Comparison of ENCODE assay signal across 8 cellular contexts in the genomic region with DNA sequence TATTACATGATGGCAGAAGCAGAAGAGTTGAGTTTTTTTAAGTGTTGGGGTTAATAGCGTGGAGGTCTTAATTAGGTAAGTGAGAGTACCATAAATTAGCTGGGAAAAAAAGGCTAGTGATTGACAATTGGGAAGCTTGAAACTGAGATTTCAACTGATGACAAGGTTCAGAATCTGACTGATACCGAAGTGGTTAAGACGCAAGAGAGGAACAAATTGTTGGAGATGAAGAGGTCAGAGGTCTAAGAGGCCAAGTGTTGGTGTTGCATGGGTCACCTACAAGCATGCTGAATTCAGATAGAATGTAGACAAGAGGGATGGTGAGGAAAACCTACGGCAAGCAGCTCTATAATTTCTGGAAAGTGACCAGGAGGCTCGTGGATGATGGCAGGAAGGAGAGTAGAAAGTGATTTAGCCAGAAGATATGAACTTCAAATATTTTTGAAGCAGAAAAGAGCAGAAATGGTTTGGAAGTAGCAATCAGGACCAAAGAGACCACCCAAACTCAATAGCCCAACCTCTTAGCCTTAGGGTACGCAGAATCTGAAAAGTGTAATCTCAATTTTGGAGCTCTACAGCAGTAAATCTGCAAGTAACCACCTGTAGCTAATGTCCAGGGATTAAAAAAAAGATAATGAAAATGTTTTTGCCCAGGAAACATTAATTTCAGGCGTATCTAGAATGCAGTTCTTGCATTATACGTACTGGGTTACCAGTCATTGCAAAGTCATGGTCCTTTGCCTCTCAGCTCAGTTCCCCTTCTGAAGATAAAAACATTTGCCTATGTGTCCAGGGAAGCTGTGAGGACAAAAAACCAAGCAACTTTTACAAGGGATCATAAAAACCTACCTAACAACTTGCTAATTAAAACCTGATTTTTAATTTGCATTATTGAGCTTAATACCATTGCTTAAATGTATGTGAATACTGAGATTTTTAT. TPM values are rescaled to one million over a fixed set of nuclear protein-coding genes. Genes with fewer than 3 reads are reported as not detected.
DNase-seq lines count a peak whose midpoint lies in the region; ATAC-seq and TF ChIP-seq lines count a peak whose summit lies in the region.

No MANE protein-coding gene starts in this region.

- no peaks in the 10 kb centered on the region for H3K27me3 Mint-ChIP-seq in activated naive CD4-positive, alpha-beta T cell treated with anti-CD3 and anti-CD28 coated beads, Interleukin-2, amount 50 U/mL, for 24 hours
- H3K27me3 Mint-ChIP-seq in T-helper 17 cell = no peaks in the 10 kb centered on the region
- no peaks in the 10 kb centered on the region for H3K27me3 Mint-ChIP-seq in type B pancreatic cell

- no peaks in the 10 kb centered on the region for H3K27me3 ChIP-seq in iPS-18a (ENCODE audit: control insufficient read depth, insufficient read depth, low read length)

- H3K27ac Mint-ChIP-seq in activated naive CD4-positive, alpha-beta T cell treated with anti-CD3 and anti-CD28 coated beads, Interleukin-2, amount 50 U/mL, for 24 hours = peak overlapping the region; percentile 85
- H3K27ac Mint-ChIP-seq in T-helper 17 cell = peak overlapping the region; percentile 96
- H3K27ac Mint-ChIP-seq in type B pancreatic cell = peak overlapping the region; percentile 98

- no peaks in the 10 kb centered on the region for H3K9me3 Mint-ChIP-seq in activated naive CD4-positive, alpha-beta T cell treated with anti-CD3 and anti-CD28 coated beads, Interleukin-2, amount 50 U/mL, for 24 hours
- no peaks in the 10 kb centered on the region for H3K9me3 Mint-ChIP-seq in type B pancreatic cell

- H3K9me3 ChIP-seq in T-helper 17 cell (ENCODE audit: control insufficient read depth, low read length, poor library complexity, severe bottlenecking) (no peaks in the 10 kb centered on the region), iPS-18a (ENCODE audit: control insufficient read depth, low read depth, low read length) (no peaks in the 10 kb centered on the region)

- peak overlapping the region; percentile 99 for H3K27ac ChIP-seq in iPS-18a (ENCODE audit: low read length)
- no peak overlapping the region for H3K27ac ChIP-seq in substantia nigra (ENCODE audit: low read depth, low read length, poor library complexity, severe bottlenecking)

- H3K4me3 ChIP-seq in iPS-18a (ENCODE audit: low read length) = peak overlapping the region; percentile 94

- no peak for DNase-seq in activated naive CD4-positive, alpha-beta T cell treated with Interleukin-2 at 50 U/mL for 16 hours
- DNase-seq in T-helper 17 cell (no peak), type B pancreatic cell (ENCODE audit: extremely low spot score, unreplicated experiment) (no peak), GM19238 (ENCODE audit: insufficient read length, low spot score) (no peak), substantia nigra (lab: John Stamatoyannopoulos, UW) (no peak), AG20443 (ENCODE audit: low spot score) (no peak)

- H3K36me3 ChIP-seq in iPS-18a (ENCODE audit: control insufficient read depth, low read depth, low read length) = peaks cover 6% of the 10 kb centered on the region

- peaks cover 19% of the 10 kb centered on the region for H3K4me1 ChIP-seq in iPS-18a (ENCODE audit: control insufficient read depth, low read depth, low read length)

- peaks cover 2% of the 10 kb centered on the region for H3K36me3 Mint-ChIP-seq in activated naive CD4-positive, alpha-beta T cell treated with anti-CD3 and anti-CD28 coated beads, Interleukin-2, amount 50 U/mL, for 24 hours
- H3K36me3 Mint-ChIP-seq in T-helper 17 cell (ENCODE audit: low read depth) = peaks cover 7% of the 10 kb centered on the region
- peaks cover 4% of the 10 kb centered on the region for H3K36me3 Mint-ChIP-seq in type B pancreatic cell

- TF ChIP-seq CTCF in type B pancreatic cell (conservative IDR thresholded peaks at IDR 0.05) = no peak

- peaks cover 24% of the 10 kb centered on the region for H3K4me1 Mint-ChIP-seq in activated naive CD4-positive, alpha-beta T cell treated with anti-CD3 and anti-CD28 coated beads, Interleukin-2, amount 50 U/mL, for 24 hours
- peaks cover 16% of the 10 kb centered on the region for H3K4me1 Mint-ChIP-seq in T-helper 17 cell
- H3K4me1 Mint-ChIP-seq in type B pancreatic cell (ENCODE audit: unreplicated experiment) = peaks cover 12% of the 10 kb centered on the region

- peak overlapping the region; percentile 96 for H3K4me3 Mint-ChIP-seq in activated naive CD4-positive, alpha-beta T cell treated with anti-CD3 and anti-CD28 coated beads, Interleukin-2, amount 50 U/mL, for 24 hours
- H3K4me3 Mint-ChIP-seq in T-helper 17 cell = peak overlapping the region; percentile 62
- H3K4me3 Mint-ChIP-seq in type B pancreatic cell = peak overlapping the region; percentile 99

- ATAC-seq in T-helper 17 cell = no peak

- H3K9ac ChIP-seq in iPS-18a (ENCODE audit: low read length) = peak overlapping the region; percentile 100

RNA-seq across cellular contexts. Expression of a gene that starts 1.7 kb away (rescaled TPM):
- total RNA-seq in T-helper 17 cell = 10 to 100 TPM; 68.1 to 79.4 TPM
- total RNA-seq in type B pancreatic cell (ENCODE audit: low replicate concordance) = 115 and 178 TPM in 2 replicates
